Comparison of ENCODE assay signal across 24 cellular contexts in genomic region chr3:143436231-143436930, GRCh38.
A peak's percentile ranks its signal among the peaks of the same experiment; 100 is the strongest.
DNase-seq lines count a peak whose midpoint lies in the region; ATAC-seq and TF ChIP-seq lines count a peak whose summit lies in the region.
"Had no signal": no experiment of that assay in that cellular context is flagged by ENCODE, and none has a peak within 500 bp of the region (broad histone marks: within the 10 kb centered on the region; RNA-seq: fewer than 3 reads in every experiment).

No MANE protein-coding gene starts in this region.

- no peak overlapping the region for H3K9ac ChIP-seq in Loucy (ENCODE audit: low read depth, low read length, poor library complexity, severe bottlenecking)

- H3K79me2 ChIP-seq in Loucy (ENCODE audit: insufficient read depth, low read length) (no peaks in the 10 kb centered on the region), osteoblast (ENCODE audit: insufficient read depth, low read length) (no peaks in the 10 kb centered on the region)

- no peaks in the 10 kb centered on the region for H3K9me2 ChIP-seq in Loucy (replicated peaks; ENCODE audit: low read depth, low read length)

- no peaks in the 10 kb centered on the region for H3K27me3 ChIP-seq in Loucy (ENCODE audit: insufficient read depth, low read length, poor library complexity, severe bottlenecking)
- no peaks in the 10 kb centered on the region for H3K27me3 ChIP-seq in osteoblast (ENCODE audit: insufficient read depth, low read length)
- H3K27me3 ChIP-seq: transverse colon had no signal

- H3K9me3 ChIP-seq in Loucy (ENCODE audit: insufficient read depth, low read depth, low read length) (no peaks in the 10 kb centered on the region), osteoblast (ENCODE audit: low read depth, low read length) (no peaks in the 10 kb centered on the region)
- H3K9me3 ChIP-seq: left ventricle myocardium inferior, transverse colon had no signal

- H3K4me2 ChIP-seq in Loucy (ENCODE audit: low read depth, low read length, poor library complexity, severe bottlenecking) (no peak overlapping the region), osteoblast (ENCODE audit: insufficient read depth, low read length) (no peak overlapping the region)

- H2AFZ ChIP-seq in Loucy (ENCODE audit: low read length) (no peak overlapping the region), osteoblast (ENCODE audit: low read length) (peak overlapping the region; percentile 61)

- ATAC-seq in GM18873 (IDR thresholded peaks at IDR 0.05; ENCODE audit: low FRiP score, unreplicated experiment) (no peak), GM19397 (IDR thresholded peaks at IDR 0.05; ENCODE audit: unreplicated experiment) (no peak)
- ATAC-seq: esophagus mucosa; natural killer cell treated with Interleukin-12 subunit alpha and Interleukin-12 subunit beta and Interleukin-15 and Interleukin-18, amount 100 ng/mL, for 72 hours; SK-N-SH treated with all-trans-retinoic acid at 6 μM for 48 hours; stimulated activated naive CD8-positive, alpha-beta T cell treated with anti-CD3 and anti-CD28 coated beads, Interleukin-15, amount 100 ng/mL, for 72 hours had no signal

- peak; percentile 34 for DNase-seq in GM03348 (ENCODE audit: low spot score)
- peak; percentile 68 for DNase-seq in epithelial cell of proximal tubule (ENCODE audit: low read depth)
- peak; percentile 38 for DNase-seq in osteoblast (ENCODE audit: insufficient read length, low spot score, missing footprints)
- no peak for DNase-seq in NCI-H1048 (lab: John Stamatoyannopoulos, UW)
- DNase-seq: activated B cell treated with CpG ODN at 0.5 μM for 24 hours; activated CD4-positive, alpha-beta memory T cell treated with anti-CD3 and anti-CD28 coated beads for 36 hours; activated gamma-delta T cell; amygdala; effector CD4-positive, alpha-beta T cell; left ventricle myocardium inferior; midbrain; NCI-H187 treated with DMSO at 0.1 percent for 48 hours; NK-92 treated with Interleukin-12 subunit alpha and Interleukin-12 subunit beta, amount 100 ng/mL, for 24 hours; posterior cingulate gyrus; stimulated activated CD4-positive, alpha-beta T cell treated with anti-CD3 and anti-CD28 coated beads, Interleukin-4, amount 100 ng/mL, for 4 hours; stimulated activated naive CD8-positive, alpha-beta T cell treated with anti-CD3 and anti-CD28 coated beads, Interleukin-15, amount 100 ng/mL, for 72 hours; T-helper 9 cell; transverse colon had no signal

- no peak overlapping the region for H3K27ac ChIP-seq in osteoblast (ENCODE audit: low read depth, low read length)
- H3K27ac ChIP-seq: left ventricle myocardium inferior, transverse colon had no signal

- no peak overlapping the region for H3K4me3 ChIP-seq in Loucy (ENCODE audit: low read length, poor library complexity, severe bottlenecking)
- peak overlapping the region; percentile 25 for H3K4me3 ChIP-seq in epithelial cell of proximal tubule (ENCODE audit: low read depth, low read length)
- H3K4me3 ChIP-seq in osteoblast (ENCODE audit: insufficient read depth, low read length): no peak overlapping the region
- H3K4me3 ChIP-seq: left ventricle myocardium inferior, transverse colon had no signal

- H4K20me1 ChIP-seq in Loucy (ENCODE audit: insufficient read depth, low read length, poor library complexity, severe bottlenecking): no peaks in the 10 kb centered on the region
- H4K20me1 ChIP-seq in osteoblast (ENCODE audit: insufficient read depth, low read length): no peaks in the 10 kb centered on the region

- H3F3A ChIP-seq in Loucy (ENCODE audit: low read depth): no peaks in the 10 kb centered on the region

- no peaks in the 10 kb centered on the region for H3K36me3 ChIP-seq in Loucy (ENCODE audit: insufficient read depth, low read length)
- H3K36me3 ChIP-seq in osteoblast (ENCODE audit: insufficient read depth, low read length): no peaks in the 10 kb centered on the region
- H3K36me3 ChIP-seq: left ventricle myocardium inferior, transverse colon had no signal

- TF ChIP-seq CTCF in Loucy (conservative IDR thresholded peaks at IDR 0.05; ENCODE audit: low read length) (0 out of 2 replicates have a peak, but pooled peaks have one; percentile 14), epithelial cell of proximal tubule (conservative IDR thresholded peaks at IDR 0.05; ENCODE audit: low read depth, low read length) (peak; percentile 35), osteoblast (IDR thresholded peaks at IDR 0.05; ENCODE audit: extremely low read depth, low read depth, low read length) (no peak)

- H3K4me1 ChIP-seq in Loucy (ENCODE audit: insufficient read depth, low read length, poor library complexity, severe bottlenecking) (peaks cover 35% of the 10 kb centered on the region), osteoblast (ENCODE audit: insufficient read depth, low read length) (peaks cover 10% of the 10 kb centered on the region)
